Comparison of ENCODE assay signal across 1 cellular context in the genomic region with DNA sequence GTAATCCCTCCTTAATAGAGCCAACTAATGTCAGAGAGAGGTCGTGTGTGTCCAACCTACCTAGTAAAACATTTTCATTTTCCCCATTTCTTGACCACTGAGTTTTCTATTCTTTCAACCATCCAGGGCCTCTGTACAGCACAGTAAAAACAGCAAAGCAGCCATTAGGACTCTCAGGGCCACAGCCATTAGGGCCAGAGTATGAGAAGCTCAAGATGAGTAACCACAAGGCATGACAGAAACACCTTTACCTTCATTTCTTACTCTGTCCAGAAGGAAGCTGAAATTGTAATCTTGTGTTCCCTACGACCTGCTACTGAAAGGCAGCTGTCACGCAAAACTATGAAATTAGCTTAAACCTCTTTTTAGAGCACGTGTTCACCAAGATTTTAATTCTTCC.
TF ChIP-seq lines count a peak whose summit lies in the region.

No MANE protein-coding gene starts in this region.

TF ChIP-seq in GM12878, 131 proteins besides CTCF, POLR2A, EP300 and RAD21:
- TF ChIP-seq ZBTB33 (IDR thresholded peaks at IDR 0.05) (no peak), ATF7 (IDR thresholded peaks at IDR 0.05; ENCODE audit: low read depth) (no peak), YY1 (IDR thresholded peaks at IDR 0.05; ENCODE audit: low read depth, low read length) (peak; percentile 83), MXI1 (IDR thresholded peaks at IDR 0.05; ENCODE audit: low read depth, low read length) (0 out of 2 replicates have a peak, but pooled peaks have one; percentile 28), SRF (IDR thresholded peaks at IDR 0.05; ENCODE audit: low read depth in 2 of 2, low read length in 2 of 2) (no peak), NRF1 (conservative IDR thresholded peaks at IDR 0.05; ENCODE audit: low read depth, low read length) (no peak), JUND (IDR thresholded peaks at IDR 0.05; ENCODE audit: low read depth, low read length) (no peak), ZNF687 (IDR thresholded peaks at IDR 0.05) (0 out of 2 replicates have a peak, but pooled peaks have one; percentile 31), SUZ12 (IDR thresholded peaks at IDR 0.05; ENCODE audit: unreplicated experiment) (no peak), STAT1 (conservative IDR thresholded peaks at IDR 0.05) (no peak), FOXM1 (IDR thresholded peaks at IDR 0.05; ENCODE audit: low read depth, low read length) (no peak), ZNF384 (IDR thresholded peaks at IDR 0.05; ENCODE audit: borderline replicate concordance, low read depth, low read length) (no peak), PBX3 (IDR thresholded peaks at IDR 0.05; ENCODE audit: insufficient replicate concordance, low read depth, low read length) (no peak), SMC3 (IDR thresholded peaks at IDR 0.05; ENCODE audit: borderline replicate concordance, low read length) (no peak), RBBP5 (conservative IDR thresholded peaks at IDR 0.05) (no peak), SUPT20H (IDR thresholded peaks at IDR 0.05; ENCODE audit: borderline replicate concordance, control insufficient read depth, low read depth, low read length) (no peak), RUNX3 (IDR thresholded peaks at IDR 0.05; ENCODE audit: low read length) (peak; percentile 64), YBX1 (IDR thresholded peaks at IDR 0.05) (no peak)
- TF ChIP-seq, protein P1, sequence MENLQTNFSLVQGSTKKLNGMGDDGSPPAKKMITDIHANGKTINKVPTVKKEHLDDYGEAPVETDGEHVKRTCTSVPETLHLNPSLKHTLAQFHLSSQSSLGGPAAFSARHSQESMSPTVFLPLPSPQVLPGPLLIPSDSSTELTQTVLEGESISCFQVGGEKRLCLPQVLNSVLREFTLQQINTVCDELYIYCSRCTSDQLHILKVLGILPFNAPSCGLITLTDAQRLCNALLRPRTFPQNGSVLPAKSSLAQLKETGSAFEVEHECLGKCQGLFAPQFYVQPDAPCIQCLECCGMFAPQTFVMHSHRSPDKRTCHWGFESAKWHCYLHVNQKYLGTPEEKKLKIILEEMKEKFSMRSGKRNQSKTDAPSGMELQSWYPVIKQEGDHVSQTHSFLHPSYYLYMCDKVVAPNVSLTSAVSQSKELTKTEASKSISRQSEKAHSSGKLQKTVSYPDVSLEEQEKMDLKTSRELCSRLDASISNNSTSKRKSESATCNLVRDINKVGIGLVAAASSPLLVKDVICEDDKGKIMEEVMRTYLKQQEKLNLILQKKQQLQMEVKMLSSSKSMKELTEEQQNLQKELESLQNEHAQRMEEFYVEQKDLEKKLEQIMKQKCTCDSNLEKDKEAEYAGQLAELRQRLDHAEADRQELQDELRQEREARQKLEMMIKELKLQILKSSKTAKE (IDR thresholded peaks at IDR 0.05; ENCODE audit: low read depth, poor library complexity, severe bottlenecking): peak; percentile 32
- TF ChIP-seq, protein P2, sequence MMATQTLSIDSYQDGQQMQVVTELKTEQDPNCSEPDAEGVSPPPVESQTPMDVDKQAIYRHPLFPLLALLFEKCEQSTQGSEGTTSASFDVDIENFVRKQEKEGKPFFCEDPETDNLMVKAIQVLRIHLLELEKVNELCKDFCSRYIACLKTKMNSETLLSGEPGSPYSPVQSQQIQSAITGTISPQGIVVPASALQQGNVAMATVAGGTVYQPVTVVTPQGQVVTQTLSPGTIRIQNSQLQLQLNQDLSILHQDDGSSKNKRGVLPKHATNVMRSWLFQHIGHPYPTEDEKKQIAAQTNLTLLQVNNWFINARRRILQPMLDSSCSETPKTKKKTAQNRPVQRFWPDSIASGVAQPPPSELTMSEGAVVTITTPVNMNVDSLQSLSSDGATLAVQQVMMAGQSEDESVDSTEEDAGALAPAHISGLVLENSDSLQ (IDR thresholded peaks at IDR 0.05): no peak
- TF ChIP-seq, protein P3, sequence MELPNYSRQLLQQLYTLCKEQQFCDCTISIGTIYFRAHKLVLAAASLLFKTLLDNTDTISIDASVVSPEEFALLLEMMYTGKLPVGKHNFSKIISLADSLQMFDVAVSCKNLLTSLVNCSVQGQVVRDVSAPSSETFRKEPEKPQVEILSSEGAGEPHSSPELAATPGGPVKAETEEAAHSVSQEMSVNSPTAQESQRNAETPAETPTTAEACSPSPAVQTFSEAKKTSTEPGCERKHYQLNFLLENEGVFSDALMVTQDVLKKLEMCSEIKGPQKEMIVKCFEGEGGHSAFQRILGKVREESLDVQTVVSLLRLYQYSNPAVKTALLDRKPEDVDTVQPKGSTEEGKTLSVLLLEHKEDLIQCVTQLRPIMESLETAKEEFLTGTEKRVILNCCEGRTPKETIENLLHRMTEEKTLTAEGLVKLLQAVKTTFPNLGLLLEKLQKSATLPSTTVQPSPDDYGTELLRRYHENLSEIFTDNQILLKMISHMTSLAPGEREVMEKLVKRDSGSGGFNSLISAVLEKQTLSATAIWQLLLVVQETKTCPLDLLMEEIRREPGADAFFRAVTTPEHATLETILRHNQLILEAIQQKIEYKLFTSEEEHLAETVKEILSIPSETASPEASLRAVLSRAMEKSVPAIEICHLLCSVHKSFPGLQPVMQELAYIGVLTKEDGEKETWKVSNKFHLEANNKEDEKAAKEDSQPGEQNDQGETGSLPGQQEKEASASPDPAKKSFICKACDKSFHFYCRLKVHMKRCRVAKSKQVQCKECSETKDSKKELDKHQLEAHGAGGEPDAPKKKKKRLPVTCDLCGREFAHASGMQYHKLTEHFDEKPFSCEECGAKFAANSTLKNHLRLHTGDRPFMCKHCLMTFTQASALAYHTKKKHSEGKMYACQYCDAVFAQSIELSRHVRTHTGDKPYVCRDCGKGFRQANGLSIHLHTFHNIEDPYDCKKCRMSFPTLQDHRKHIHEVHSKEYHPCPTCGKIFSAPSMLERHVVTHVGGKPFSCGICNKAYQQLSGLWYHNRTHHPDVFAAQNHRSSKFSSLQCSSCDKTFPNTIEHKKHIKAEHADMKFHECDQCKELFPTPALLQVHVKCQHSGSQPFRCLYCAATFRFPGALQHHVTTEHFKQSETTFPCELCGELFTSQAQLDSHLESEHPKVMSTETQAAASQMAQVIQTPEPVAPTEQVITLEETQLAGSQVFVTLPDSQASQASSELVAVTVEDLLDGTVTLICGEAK (IDR thresholded peaks at IDR 0.05; ENCODE audit: borderline replicate concordance): no peak
- TF ChIP-seq, protein P4, sequence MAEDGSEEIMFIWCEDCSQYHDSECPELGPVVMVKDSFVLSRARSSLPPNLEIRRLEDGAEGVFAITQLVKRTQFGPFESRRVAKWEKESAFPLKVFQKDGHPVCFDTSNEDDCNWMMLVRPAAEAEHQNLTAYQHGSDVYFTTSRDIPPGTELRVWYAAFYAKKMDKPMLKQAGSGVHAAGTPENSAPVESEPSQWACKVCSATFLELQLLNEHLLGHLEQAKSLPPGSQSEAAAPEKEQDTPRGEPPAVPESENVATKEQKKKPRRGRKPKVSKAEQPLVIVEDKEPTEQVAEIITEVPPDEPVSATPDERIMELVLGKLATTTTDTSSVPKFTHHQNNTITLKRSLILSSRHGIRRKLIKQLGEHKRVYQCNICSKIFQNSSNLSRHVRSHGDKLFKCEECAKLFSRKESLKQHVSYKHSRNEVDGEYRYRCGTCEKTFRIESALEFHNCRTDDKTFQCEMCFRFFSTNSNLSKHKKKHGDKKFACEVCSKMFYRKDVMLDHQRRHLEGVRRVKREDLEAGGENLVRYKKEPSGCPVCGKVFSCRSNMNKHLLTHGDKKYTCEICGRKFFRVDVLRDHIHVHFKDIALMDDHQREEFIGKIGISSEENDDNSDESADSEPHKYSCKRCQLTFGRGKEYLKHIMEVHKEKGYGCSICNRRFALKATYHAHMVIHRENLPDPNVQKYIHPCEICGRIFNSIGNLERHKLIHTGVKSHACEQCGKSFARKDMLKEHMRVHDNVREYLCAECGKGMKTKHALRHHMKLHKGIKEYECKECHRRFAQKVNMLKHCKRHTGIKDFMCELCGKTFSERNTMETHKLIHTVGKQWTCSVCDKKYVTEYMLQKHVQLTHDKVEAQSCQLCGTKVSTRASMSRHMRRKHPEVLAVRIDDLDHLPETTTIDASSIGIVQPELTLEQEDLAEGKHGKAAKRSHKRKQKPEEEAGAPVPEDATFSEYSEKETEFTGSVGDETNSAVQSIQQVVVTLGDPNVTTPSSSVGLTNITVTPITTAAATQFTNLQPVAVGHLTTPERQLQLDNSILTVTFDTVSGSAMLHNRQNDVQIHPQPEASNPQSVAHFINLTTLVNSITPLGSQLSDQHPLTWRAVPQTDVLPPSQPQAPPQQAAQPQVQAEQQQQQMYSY (CRISPR knock-in tag; IDR thresholded peaks at IDR 0.05): no peak
